26 cellular contexts compared by ENCODE assay signal in genomic region chr16:66304961-66305360, GRCh38.
"Had no signal": no experiment of that assay in that cellular context is flagged by ENCODE, and none has a peak within 500 bp of the region (broad histone marks: within the 10 kb centered on the region; RNA-seq: fewer than 3 reads in every experiment).

No MANE protein-coding gene starts in this region.

- H3K27ac Mint-ChIP-seq: activated CD4-positive, alpha-beta memory T cell treated with anti-CD3 and anti-CD28 coated beads, Interleukin-2, amount 10 ng/mL, durations not matched to agents 7 days and 5 days; activated naive CD4-positive, alpha-beta T cell treated with anti-CD3 and anti-CD28 coated beads, Interleukin-2, amount 10 ng/mL, durations not matched to agents 7 days and 5 days; activated naive CD8-positive, alpha-beta T cell treated with anti-CD3 and anti-CD28 coated beads, Interleukin-2, amount 10 ng/mL, durations not matched to agents 7 days and 5 days had no signal

- H3K4me1 ChIP-seq: adrenal gland, breast epithelium, SJCRH30 had no signal

- H3K4me3 Mint-ChIP-seq: activated CD4-positive, alpha-beta memory T cell treated with anti-CD3 and anti-CD28 coated beads, Interleukin-2, amount 10 ng/mL, durations not matched to agents 7 days and 5 days; activated naive CD4-positive, alpha-beta T cell treated with anti-CD3 and anti-CD28 coated beads, Interleukin-2, amount 10 ng/mL, durations not matched to agents 7 days and 5 days; activated naive CD8-positive, alpha-beta T cell treated with anti-CD3 and anti-CD28 coated beads, Interleukin-2, amount 10 ng/mL, durations not matched to agents 7 days and 5 days; activated T-cell treated with anti-CD3 and anti-CD28 coated beads, Interleukin-2, amount 50 U/mL, for 4 hours had no signal

- H3K36me3 Mint-ChIP-seq: activated naive CD4-positive, alpha-beta T cell treated with anti-CD3 and anti-CD28 coated beads, Interleukin-2, amount 10 ng/mL, durations not matched to agents 7 days and 5 days; activated naive CD8-positive, alpha-beta T cell treated with anti-CD3 and anti-CD28 coated beads, Interleukin-2, amount 10 ng/mL, durations not matched to agents 7 days and 5 days had no signal

- DNase-seq: activated CD4-positive, alpha-beta memory T cell treated with anti-CD3 and anti-CD28 coated beads, Interleukin-2, amount 10 ng/mL, durations not matched to agents 7 days and 5 days; activated CD4-positive, alpha-beta T cell treated with anti-CD3 and anti-CD28 coated beads, Interleukin-2, amount 50 U/mL, for 1 hour; activated CD4-positive, CD25-positive, alpha-beta regulatory T cell; activated gamma-delta T cell treated with Interleukin-2 at 50 U/mL for 16 hours; activated naive CD4-positive, alpha-beta T cell treated with anti-CD3 and anti-CD28 coated beads, Interleukin-2, amount 10 ng/mL, durations not matched to agents 7 days and 5 days; activated naive CD8-positive, alpha-beta T cell treated with anti-CD3 and anti-CD28 coated beads, Interleukin-2, amount 10 ng/mL, durations not matched to agents 7 days and 5 days; activated T-cell treated with anti-CD3 and anti-CD28 coated beads, Interleukin-2, amount 50 U/mL, for 4 hours; adrenal gland; central memory CD4-positive, alpha-beta T cell; MG63; MV-4-11; NCI-H146; NCI-H187 treated with DMSO at 0.1 percent for 48 hours; NCI-H2081 treated with DMSO at 0.1 percent for 48 hours; NCI-H2227 treated with DMSO at 0.1 percent for 48 hours; NCI-H524 treated with DMSO at 0.1 percent for 48 hours; NCI-H748 treated with DMSO at 0.1 percent for 48 hours; Right ventricle myocardium superior; RPMI8226; SJCRH30; SK-N-SH; T-helper 1 cell had no signal

- H3K27ac ChIP-seq: adrenal gland, breast epithelium, KMS-11, SJCRH30, VCaP had no signal

- H3K27me3 Mint-ChIP-seq: activated naive CD8-positive, alpha-beta T cell treated with anti-CD3 and anti-CD28 coated beads, Interleukin-2, amount 10 ng/mL, durations not matched to agents 7 days and 5 days had no signal

- H3K36me3 ChIP-seq: adrenal gland, breast epithelium, MG63, SJCRH30 had no signal

- ATAC-seq: activated T-cell treated with anti-CD3 and anti-CD28 coated beads, Interleukin-2, amount 50 U/mL, for 4 hours; HepG2 had no signal

- H3K9me3 ChIP-seq: adrenal gland, breast epithelium, MG63, SJCRH30, SK-N-SH had no signal

- H3K9me3 Mint-ChIP-seq: activated CD4-positive, alpha-beta memory T cell treated with anti-CD3 and anti-CD28 coated beads, Interleukin-2, amount 10 ng/mL, durations not matched to agents 7 days and 5 days; activated T-cell treated with anti-CD3 and anti-CD28 coated beads, Interleukin-2, amount 50 U/mL, for 4 hours had no signal

- H3K4me3 ChIP-seq: adrenal gland, MG63, SJCRH30 had no signal

- H3K27me3 ChIP-seq: adrenal gland, breast epithelium, MG63 had no signal

- H3K4me1 Mint-ChIP-seq: activated CD4-positive, alpha-beta memory T cell treated with anti-CD3 and anti-CD28 coated beads, Interleukin-2, amount 10 ng/mL, durations not matched to agents 7 days and 5 days; activated naive CD4-positive, alpha-beta T cell treated with anti-CD3 and anti-CD28 coated beads, Interleukin-2, amount 10 ng/mL, durations not matched to agents 7 days and 5 days had no signal
